1 cellular context compared by ENCODE assay signal in genomic region chr12:64665506-64665905, GRCh38.
TF ChIP-seq lines count a peak whose summit lies in the region.

No MANE protein-coding gene starts in this region.

TF ChIP-seq in HEK293, 187 proteins besides CTCF, POLR2A, EP300 and RAD21 (continued from another document):
- TF ChIP-seq ZNF623 (tag by site-specific recombination; IDR thresholded peaks at IDR 0.05) (no peak), ZNF391 (tag by site-specific recombination; IDR thresholded peaks at IDR 0.05; ENCODE audit: borderline replicate concordance, low read depth) (no peak), ZNF585B (tag by site-specific recombination; IDR thresholded peaks at IDR 0.05) (no peak), ZNF660 (tag by site-specific recombination; IDR thresholded peaks at IDR 0.05) (no peak), ZNF530 (tag by site-specific recombination; IDR thresholded peaks at IDR 0.05; ENCODE audit: low read depth) (no peak), ZNF169 (tag by site-specific recombination; IDR thresholded peaks at IDR 0.05) (no peak), ZNF768 (tag by site-specific recombination; IDR thresholded peaks at IDR 0.05) (no peak), PRDM6 (tag by site-specific recombination; IDR thresholded peaks at IDR 0.05) (no peak), KLF10 (tag by site-specific recombination; IDR thresholded peaks at IDR 0.05) (peak; percentile 71), ZNF555 (tag by site-specific recombination; conservative IDR thresholded peaks at IDR 0.05) (no peak), ZNF114 (tag by site-specific recombination; IDR thresholded peaks at IDR 0.05) (no peak), PRDM10 (tag by site-specific recombination; IDR thresholded peaks at IDR 0.05) (0 out of 2 replicates have a peak, but pooled peaks have one; percentile 33), ZNF311 (tag by site-specific recombination; IDR thresholded peaks at IDR 0.05; ENCODE audit: borderline replicate concordance) (no peak)
